In the genomic region with DNA sequence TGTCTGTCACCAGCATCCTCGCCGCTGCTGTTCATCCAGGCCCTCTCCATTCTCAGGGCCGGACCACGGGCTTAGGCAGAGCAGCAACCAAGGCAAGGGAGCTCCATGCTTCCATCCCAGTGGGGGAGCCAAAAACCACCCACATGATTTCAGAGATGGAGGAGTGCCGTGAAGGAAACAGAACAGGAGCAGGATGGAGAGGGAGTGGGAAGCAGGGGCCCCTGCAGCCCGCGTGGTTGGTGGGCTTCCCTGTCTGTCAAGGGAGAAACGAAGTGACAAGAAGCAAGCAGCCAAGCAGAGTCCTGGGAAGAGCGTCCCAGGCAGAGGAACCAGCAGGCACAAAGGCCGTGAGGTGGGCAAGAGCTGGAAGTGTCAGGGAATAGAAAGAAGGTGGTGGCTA, we compare ENCODE assay signal across 14 cellular contexts.
DNase-seq lines count a peak whose midpoint lies in the region; ATAC-seq and TF ChIP-seq lines count a peak whose summit lies in the region.
"Had no signal": no experiment of that assay in that cellular context is flagged by ENCODE, and none has a peak within 500 bp of the region (broad histone marks: within the 10 kb centered on the region; RNA-seq: fewer than 3 reads in every experiment).

No MANE protein-coding gene starts in this region.

- no peak overlapping the region for H2AK5ac ChIP-seq in mesendoderm (ENCODE audit: low read length)

- no peaks in the 10 kb centered on the region for H3K79me2 ChIP-seq in mesendoderm (ENCODE audit: control insufficient read depth, insufficient read depth, low read length)

- CTCF ChIA-PET in T-cell (lab: Charles Lee): no interaction called here

- no peaks in the 10 kb centered on the region for H3K36me3 Mint-ChIP-seq in T-cell

- no peak overlapping the region for H3K4ac ChIP-seq in mesendoderm (ENCODE audit: low read depth, low read length)

- H2BK120ac ChIP-seq in mesendoderm (ENCODE audit: low read depth, low read length): no peak overlapping the region

- H3K27ac Mint-ChIP-seq in T-cell: no peak overlapping the region
- H3K27ac Mint-ChIP-seq: CD4-positive, alpha-beta T cell had no signal

- in situ Hi-C loops in HAP-1 (cut with MboI; ENCODE audit: low sequenced_read_pairs): no loop called here

- peak overlapping the region; percentile 39 for H3K27ac ChIP-seq in cingulate gyrus (ENCODE audit: low read depth, low read length)
- no peak overlapping the region for H3K27ac ChIP-seq in mesendoderm (ENCODE audit: low read depth, low read length)

- no CpG with 5 or more reads among the region's 10 CpGs for WGBS in mesendoderm (ENCODE audit: extremely low coverage, insufficient coverage, low lambda C conversion rate)

- no peak overlapping the region for H3K23ac ChIP-seq in mesendoderm (ENCODE audit: low read length)

- H2BK15ac ChIP-seq in mesendoderm (replicated peaks; ENCODE audit: low read depth): no peak overlapping the region

- H3K4me3 ChIP-seq in mesendoderm (ENCODE audit: low read length) (no peak overlapping the region), BE2C (ENCODE audit: low read depth, low read length) (no peak overlapping the region), HAP-1 (no peak overlapping the region)

- ATAC-seq in T-cell (replicated peaks in 1 of 4) (no peak), GM21447 (IDR thresholded peaks at IDR 0.05; ENCODE audit: unreplicated experiment) (no peak)

- peaks cover 0 to 1% (median under 1%) of the 10 kb centered on the region in 3 donors for H3K4me1 Mint-ChIP-seq in T-cell

- no peak overlapping the region for H4K8ac ChIP-seq in mesendoderm (ENCODE audit: low read depth, low read length)

- H2BK5ac ChIP-seq in mesendoderm (ENCODE audit: low read length): no peak overlapping the region

- POLR2A ChIA-PET in T-cell (lab: Charles Lee): no interaction called here

- H3K27me3 Mint-ChIP-seq in T-cell: peaks cover 24 to 53% of the 10 kb centered on the region in 2 donors

- no peak overlapping the region for H3K18ac ChIP-seq in mesendoderm (ENCODE audit: low read length)

- no peaks in the 10 kb centered on the region for H3K9me3 Mint-ChIP-seq in T-cell
- H3K9me3 Mint-ChIP-seq: CD4-positive, alpha-beta T cell had no signal

- H3K27me3 ChIP-seq in mesendoderm (ENCODE audit: insufficient read depth, low read length, poor library complexity): no peaks in the 10 kb centered on the region
- H3K27me3 ChIP-seq in BE2C: no peaks in the 10 kb centered on the region
- peaks cover 15% of the 10 kb centered on the region; the same call in 1 of the 2 replicates for H3K27me3 ChIP-seq in HAP-1 (ENCODE audit: low read depth)

- H3K4me3 Mint-ChIP-seq in T-cell: no peak overlapping the region
- H3K4me3 Mint-ChIP-seq: CD4-positive, alpha-beta T cell; IgD-negative memory B cell had no signal

- no peak overlapping the region for H3K56ac ChIP-seq in mesendoderm (ENCODE audit: low read length)

- H3K9me3 ChIP-seq in BE2C (no peaks in the 10 kb centered on the region), HAP-1 (no peaks in the 10 kb centered on the region)

- no peak for TF ChIP-seq CTCF in BE2C (IDR thresholded peaks at IDR 0.05; ENCODE audit: low read depth, low read length)

- H3K79me1 ChIP-seq in mesendoderm (ENCODE audit: low read length): no peaks in the 10 kb centered on the region

- no peaks in the 10 kb centered on the region for H3K36me3 ChIP-seq in mesendoderm (ENCODE audit: control insufficient read depth, insufficient read depth, low read length)
- H3K36me3 ChIP-seq in BE2C: no peaks in the 10 kb centered on the region
- H3K36me3 ChIP-seq in HAP-1 (replicated peaks): no peaks in the 10 kb centered on the region

- H3K9ac ChIP-seq in mesendoderm (ENCODE audit: low read length): no peak overlapping the region

- peak; percentile 30 for DNase-seq in Ammon's horn (ENCODE audit: low spot score)
- DNase-seq in SK-N-DZ (ENCODE audit: low spot score): peak; percentile 48
- DNase-seq in mesendoderm: peak; percentile 50
- no peak for DNase-seq in BE2C
- DNase-seq in T-cell: no peak
- no peak for DNase-seq in HAP-1 (ENCODE audit: low spot score in 2 of 2)
- DNase-seq: 8988T; AML-193; C1 segment of cervical spinal cord; CD4-positive, alpha-beta T cell; DMS79 had no signal

- no peak overlapping the region for H4K5ac ChIP-seq in mesendoderm (ENCODE audit: low read length)

- H3K4me1 ChIP-seq in mesendoderm (ENCODE audit: control insufficient read depth, low read depth, low read length): peaks cover 2% of the 10 kb centered on the region
- H3K4me1 ChIP-seq in BE2C: no peaks in the 10 kb centered on the region
- H3K4me1 ChIP-seq in HAP-1: no peaks in the 10 kb centered on the region

- H3K4me2 ChIP-seq in mesendoderm (ENCODE audit: low read length): no peak overlapping the region

Comparison
In these comparisons a context has a peak if more than half of its experiments do, and no peak if none do; other contexts are left out.
1. DNase-seq: peak in Ammon's horn (single experiment), SK-N-DZ (single experiment) and mesendoderm (single experiment); none in BE2C (single experiment), T-cell (0 of 34) and HAP-1 (0 of 2).